Comparison of ENCODE assay signal across 1 cellular context in the genomic region with DNA sequence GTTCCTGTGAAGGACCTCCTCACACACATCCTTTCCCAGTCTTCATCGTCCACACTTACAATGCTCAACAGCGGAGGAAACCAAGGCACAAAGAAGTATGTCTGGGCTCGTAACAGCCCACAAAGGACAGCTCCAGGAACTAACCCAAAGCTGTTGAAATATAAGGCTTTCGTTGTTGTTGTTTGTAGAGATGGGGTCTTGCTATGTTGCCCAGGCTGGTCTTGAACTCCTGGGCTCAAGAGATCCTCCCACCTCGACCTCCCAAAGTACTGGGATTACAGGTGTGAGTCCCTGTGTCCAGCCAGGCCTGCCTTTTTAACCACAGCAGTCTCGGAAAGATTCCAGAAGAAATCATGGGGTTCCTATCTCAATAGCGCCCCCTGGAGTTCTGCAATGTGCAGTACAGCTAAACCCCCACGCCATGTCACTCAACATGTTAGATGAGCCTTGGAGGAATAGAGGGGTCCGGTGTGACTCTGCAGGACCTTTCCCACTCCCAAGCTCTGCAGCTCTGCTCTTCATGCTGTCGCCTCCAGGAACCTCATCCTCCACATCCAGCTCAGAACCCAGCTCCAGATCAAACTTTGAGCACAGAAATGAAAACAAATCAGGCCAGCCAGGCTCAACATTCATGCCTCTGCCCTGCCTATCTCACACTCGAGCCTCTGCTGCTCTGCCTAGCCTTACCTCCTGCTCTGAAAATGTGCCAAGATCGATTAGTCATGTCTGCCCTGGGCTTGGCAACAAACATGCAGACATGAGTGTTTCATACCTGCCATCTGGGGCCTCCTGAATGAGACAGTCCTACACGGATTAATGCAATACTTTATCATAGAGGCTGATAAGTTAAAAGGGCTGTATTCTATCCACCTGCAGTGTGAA.
TF ChIP-seq lines count a peak whose summit lies in the region.

No MANE protein-coding gene starts in this region.

TF ChIP-seq in K562, 482 proteins besides CTCF, POLR2A, EP300 and RAD21 (continued from another document):
- TF ChIP-seq, protein P1, sequence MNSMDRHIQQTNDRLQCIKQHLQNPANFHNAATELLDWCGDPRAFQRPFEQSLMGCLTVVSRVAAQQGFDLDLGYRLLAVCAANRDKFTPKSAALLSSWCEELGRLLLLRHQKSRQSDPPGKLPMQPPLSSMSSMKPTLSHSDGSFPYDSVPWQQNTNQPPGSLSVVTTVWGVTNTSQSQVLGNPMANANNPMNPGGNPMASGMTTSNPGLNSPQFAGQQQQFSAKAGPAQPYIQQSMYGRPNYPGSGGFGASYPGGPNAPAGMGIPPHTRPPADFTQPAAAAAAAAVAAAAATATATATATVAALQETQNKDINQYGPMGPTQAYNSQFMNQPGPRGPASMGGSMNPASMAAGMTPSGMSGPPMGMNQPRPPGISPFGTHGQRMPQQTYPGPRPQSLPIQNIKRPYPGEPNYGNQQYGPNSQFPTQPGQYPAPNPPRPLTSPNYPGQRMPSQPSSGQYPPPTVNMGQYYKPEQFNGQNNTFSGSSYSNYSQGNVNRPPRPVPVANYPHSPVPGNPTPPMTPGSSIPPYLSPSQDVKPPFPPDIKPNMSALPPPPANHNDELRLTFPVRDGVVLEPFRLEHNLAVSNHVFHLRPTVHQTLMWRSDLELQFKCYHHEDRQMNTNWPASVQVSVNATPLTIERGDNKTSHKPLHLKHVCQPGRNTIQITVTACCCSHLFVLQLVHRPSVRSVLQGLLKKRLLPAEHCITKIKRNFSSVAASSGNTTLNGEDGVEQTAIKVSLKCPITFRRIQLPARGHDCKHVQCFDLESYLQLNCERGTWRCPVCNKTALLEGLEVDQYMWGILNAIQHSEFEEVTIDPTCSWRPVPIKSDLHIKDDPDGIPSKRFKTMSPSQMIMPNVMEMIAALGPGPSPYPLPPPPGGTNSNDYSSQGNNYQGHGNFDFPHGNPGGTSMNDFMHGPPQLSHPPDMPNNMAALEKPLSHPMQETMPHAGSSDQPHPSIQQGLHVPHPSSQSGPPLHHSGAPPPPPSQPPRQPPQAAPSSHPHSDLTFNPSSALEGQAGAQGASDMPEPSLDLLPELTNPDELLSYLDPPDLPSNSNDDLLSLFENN (IDR thresholded peaks at IDR 0.05; ENCODE audit: low read depth in 2 of 2, low read length in 2 of 2): peak in 1 of 2 experiments; percentile 90; a peak in 2 of 4 replicates
- TF ChIP-seq NR4A1 (CRISPR knock-in tag; IDR thresholded peaks at IDR 0.05) (no peak), NR4A1 (tag; IDR thresholded peaks at IDR 0.05) (no peak), ILK (tag; IDR thresholded peaks at IDR 0.05; ENCODE audit: borderline replicate concordance, low read depth) (no peak), SUPT5H (IDR thresholded peaks at IDR 0.05) (no peak), MED1 (CRISPR knock-in tag; IDR thresholded peaks at IDR 0.05; ENCODE audit: borderline replicate concordance) (no peak), SIN3B (IDR thresholded peaks at IDR 0.05; ENCODE audit: low read depth) (no peak), L3MBTL2 (IDR thresholded peaks at IDR 0.05) (0 out of 2 replicates have a peak, but pooled peaks have one; percentile 70), ZNF395 (CRISPR knock-in tag; IDR thresholded peaks at IDR 0.05) (no peak), MYC (IDR thresholded peaks at IDR 0.05; ENCODE audit: low read depth, low read length) (0 out of 2 replicates have a peak, but pooled peaks have one; percentile 16), MYC (CRISPR knock-in tag; IDR thresholded peaks at IDR 0.05; ENCODE audit: borderline replicate concordance, low read depth) (no peak), ZFX (CRISPR knock-in tag; IDR thresholded peaks at IDR 0.05) (no peak; the same call in 1 of the 2 replicates), KLF16 (IDR thresholded peaks at IDR 0.05) (0 out of 2 replicates have a peak, but pooled peaks have one; percentile 21), PCBP1 (IDR thresholded peaks at IDR 0.05; ENCODE audit: low read depth, low read length, poor library complexity, severe bottlenecking) (no peak), XRCC4 (IDR thresholded peaks at IDR 0.05; ENCODE audit: extremely low read depth, insufficient read depth, insufficient read length) (no peak), ZNF740 (CRISPR knock-in tag; IDR thresholded peaks at IDR 0.05) (peak; percentile 55; the same call in 1 of the 2 replicates), ZNF740 (tag; IDR thresholded peaks at IDR 0.05) (0 out of 4 replicates have a peak, but pooled peaks of 1 of the 2 experiments have one; percentile 38), PBX2 (CRISPR knock-in tag; IDR thresholded peaks at IDR 0.05; ENCODE audit: low read depth) (peak; percentile 71), PBX2 (tag; conservative IDR thresholded peaks at IDR 0.05; ENCODE audit: low read depth) (peak; percentile 85), ZKSCAN8 (CRISPR knock-in tag; IDR thresholded peaks at IDR 0.05) (no peak), ZNF23 (CRISPR knock-in tag; IDR thresholded peaks at IDR 0.05) (peak; percentile 97), PRMT5 (CRISPR knock-in tag; IDR thresholded peaks at IDR 0.05) (no peak), BMI1 (IDR thresholded peaks at IDR 0.05; ENCODE audit: low read length) (no peak), DEAF1 (CRISPR knock-in tag; IDR thresholded peaks at IDR 0.05) (peak; percentile 50; the same call in 1 of the 2 replicates), CGGBP1 (CRISPR knock-in tag; IDR thresholded peaks at IDR 0.05) (no peak), TCF7L2 (IDR thresholded peaks at IDR 0.05; ENCODE audit: low read depth, low read length) (no peak), PHB (CRISPR knock-in tag; IDR thresholded peaks at IDR 0.05) (no peak), HDAC2 (IDR thresholded peaks at IDR 0.05) (no peak), MCM2 (IDR thresholded peaks at IDR 0.05; ENCODE audit: low read depth) (no peak)
- TF ChIP-seq, protein P2, sequence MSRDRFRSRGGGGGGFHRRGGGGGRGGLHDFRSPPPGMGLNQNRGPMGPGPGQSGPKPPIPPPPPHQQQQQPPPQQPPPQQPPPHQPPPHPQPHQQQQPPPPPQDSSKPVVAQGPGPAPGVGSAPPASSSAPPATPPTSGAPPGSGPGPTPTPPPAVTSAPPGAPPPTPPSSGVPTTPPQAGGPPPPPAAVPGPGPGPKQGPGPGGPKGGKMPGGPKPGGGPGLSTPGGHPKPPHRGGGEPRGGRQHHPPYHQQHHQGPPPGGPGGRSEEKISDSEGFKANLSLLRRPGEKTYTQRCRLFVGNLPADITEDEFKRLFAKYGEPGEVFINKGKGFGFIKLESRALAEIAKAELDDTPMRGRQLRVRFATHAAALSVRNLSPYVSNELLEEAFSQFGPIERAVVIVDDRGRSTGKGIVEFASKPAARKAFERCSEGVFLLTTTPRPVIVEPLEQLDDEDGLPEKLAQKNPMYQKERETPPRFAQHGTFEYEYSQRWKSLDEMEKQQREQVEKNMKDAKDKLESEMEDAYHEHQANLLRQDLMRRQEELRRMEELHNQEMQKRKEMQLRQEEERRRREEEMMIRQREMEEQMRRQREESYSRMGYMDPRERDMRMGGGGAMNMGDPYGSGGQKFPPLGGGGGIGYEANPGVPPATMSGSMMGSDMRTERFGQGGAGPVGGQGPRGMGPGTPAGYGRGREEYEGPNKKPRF (IDR thresholded peaks at IDR 0.05; ENCODE audit: low read depth, low read length): no peak
- TF ChIP-seq, protein P3, sequence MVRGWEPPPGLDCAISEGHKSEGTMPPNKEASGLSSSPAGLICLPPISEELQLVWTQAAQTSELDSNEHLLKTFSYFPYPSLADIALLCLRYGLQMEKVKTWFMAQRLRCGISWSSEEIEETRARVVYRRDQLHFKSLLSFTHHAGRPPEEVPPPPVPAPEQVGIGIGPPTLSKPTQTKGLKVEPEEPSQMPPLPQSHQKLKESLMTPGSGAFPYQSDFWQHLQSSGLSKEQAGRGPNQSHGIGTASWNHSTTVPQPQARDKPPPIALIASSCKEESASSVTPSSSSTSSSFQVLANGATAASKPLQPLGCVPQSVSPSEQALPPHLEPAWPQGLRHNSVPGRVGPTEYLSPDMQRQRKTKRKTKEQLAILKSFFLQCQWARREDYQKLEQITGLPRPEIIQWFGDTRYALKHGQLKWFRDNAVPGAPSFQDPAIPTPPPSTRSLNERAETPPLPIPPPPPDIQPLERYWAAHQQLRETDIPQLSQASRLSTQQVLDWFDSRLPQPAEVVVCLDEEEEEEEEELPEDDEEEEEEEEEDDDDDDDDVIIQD (CRISPR knock-in tag; IDR thresholded peaks at IDR 0.05): no peak
